ENCODE assay signal across 44 cellular contexts in genomic region chr3:127284258-127284657, GRCh38. TPM values are rescaled to one million over a fixed set of nuclear protein-coding genes. Genes with fewer than 3 reads are reported as not detected.
"Had no signal": no experiment of that assay in that cellular context is flagged by ENCODE, and none has a peak within 500 bp of the region (broad histone marks: within the 10 kb centered on the region; RNA-seq: fewer than 3 reads in every experiment).

No MANE protein-coding gene starts in this region.

- H3K27me3 ChIP-seq: adrenal gland, ascending aorta, body of pancreas, brain microvascular endothelial cell, breast epithelium, cardiac muscle cell had no signal

- H3K4me3 Mint-ChIP-seq: activated naive CD4-positive, alpha-beta T cell treated with anti-CD3 and anti-CD28 coated beads for 36 hours; activated naive CD4-positive, alpha-beta T cell treated with anti-CD3 and anti-CD28 coated beads, Interleukin-2, amount 10 ng/mL, durations not matched to agents 7 days and 5 days; activated naive CD4-positive, alpha-beta T cell treated with anti-CD3 and anti-CD28 coated beads, Interleukin-2, amount 50 U/mL, for 24 hours; activated naive CD8-positive, alpha-beta T cell; activated naive CD8-positive, alpha-beta T cell treated with anti-CD3 and anti-CD28 coated beads for 36 hours; activated naive CD8-positive, alpha-beta T cell treated with anti-CD3 and anti-CD28 coated beads, Interleukin-2, amount 10 ng/mL, durations not matched to agents 7 days and 5 days; activated naive CD8-positive, alpha-beta T cell treated with anti-CD3 and anti-CD28 coated beads, Interleukin-2, amount 50 U/mL, for 24 hours; activated T-cell treated with anti-CD3 and anti-CD28 coated beads, Interleukin-2, amount 50 U/mL, for 24 hours; activated T-cell treated with anti-CD3 and anti-CD28 coated beads, Interleukin-2, amount 50 U/mL, for 4 hours; activated T-cell treated with anti-CD3 and anti-CD28 coated beads, Interleukin-2, amount 50 U/mL, for 72 hours; activated T-helper 1 cell treated with anti-CD3 and anti-CD28 coated beads, Interleukin-12 subunit alpha, Interleukin-12 subunit beta, Interleukin-2, Interleukin-4 antibody, amounts not matched to agents 30 ng/mL and 10 ng/mL and 1 ng/mL, durations not matched to agents 14 hours and 24 hours and 36 hours; activated T-helper 17 cell treated with anti-CD3 and anti-CD28 coated beads, Interleukin-2, amount 50 U/mL, for 72 hours; brain; central memory CD8-positive, alpha-beta T cell had no signal

- H3K4me1 ChIP-seq: adrenal gland, ascending aorta, body of pancreas, breast epithelium had no signal

- ATAC-seq: activated naive CD4-positive, alpha-beta T cell treated with anti-CD3 and anti-CD28 coated beads, Interleukin-2, amount 50 U/mL, for 72 hours; activated naive CD8-positive, alpha-beta T cell treated with anti-CD3 and anti-CD28 coated beads, Interleukin-2, amount 50 U/mL, for 24 hours; activated T-cell treated with anti-CD3 and anti-CD28 coated beads, Interleukin-2, amount 50 U/mL, for 72 hours; activated T-helper 17 cell treated with anti-CD3 and anti-CD28 coated beads, Interleukin-2, amount 50 U/mL, for 72 hours; body of pancreas had no signal

- H3K9me3 ChIP-seq: adrenal gland, ascending aorta, body of pancreas had no signal

- H3K36me3 ChIP-seq: adrenal gland, ascending aorta, brain microvascular endothelial cell, breast epithelium, cardiac muscle cell had no signal

- DNase-seq: activated effector memory CD4-positive, alpha-beta T cell treated with anti-CD3 and anti-CD28 coated beads, Interleukin-2, amount 50 U/mL, for 16 hours; activated effector memory CD4-positive, alpha-beta T cell treated with Interleukin-2 at 50 U/mL for 16 hours; activated gamma-delta T cell; activated gamma-delta T cell treated with Interleukin-2 at 50 U/mL for 16 hours; activated naive CD4-positive, alpha-beta T cell; activated naive CD4-positive, alpha-beta T cell treated with anti-CD3 and anti-CD28 coated beads for 36 hours; activated naive CD4-positive, alpha-beta T cell treated with anti-CD3 and anti-CD28 coated beads, Interleukin-2, amount 10 ng/mL, durations not matched to agents 7 days and 5 days; activated naive CD4-positive, alpha-beta T cell treated with anti-CD3 and anti-CD28 coated beads, Interleukin-2, amount 50 U/mL, for 16 hours; activated naive CD4-positive, alpha-beta T cell treated with Interleukin-2 at 50 U/mL for 16 hours; activated naive CD8-positive, alpha-beta T cell treated with anti-CD3 and anti-CD28 coated beads for 36 hours; activated naive CD8-positive, alpha-beta T cell treated with anti-CD3 and anti-CD28 coated beads, Interleukin-2, amount 10 ng/mL, durations not matched to agents 7 days and 5 days; activated naive CD8-positive, alpha-beta T cell treated with anti-CD3 and anti-CD28 coated beads, Interleukin-2, amount 50 U/mL, for 24 hours; activated T-cell treated with anti-CD3 and anti-CD28 coated beads for 4 hours; activated T-cell treated with anti-CD3 and anti-CD28 coated beads, Interleukin-2, amount 50 U/mL, for 1 hour; activated T-cell treated with anti-CD3 and anti-CD28 coated beads, Interleukin-2, amount 50 U/mL, for 24 hours; activated T-cell treated with anti-CD3 and anti-CD28 coated beads, Interleukin-2, amount 50 U/mL, for 4 hours; activated T-cell treated with anti-CD3 and anti-CD28 coated beads, Interleukin-2, amount 50 U/mL, for 48 hours; activated T-cell treated with anti-CD3 and anti-CD28 coated beads, Interleukin-2, amount 50 U/mL, for 72 hours; adrenal gland; amniotic stem cell; amygdala; anterior cingulate cortex; aorta; body of pancreas; brain microvascular endothelial cell; caudate nucleus; central memory CD4-positive, alpha-beta T cell; cerebellar nuclear complex had no signal

- H3K27me3 Mint-ChIP-seq: activated naive CD4-positive, alpha-beta T cell treated with anti-CD3 and anti-CD28 coated beads, Interleukin-2, amount 10 ng/mL, durations not matched to agents 7 days and 5 days; activated naive CD4-positive, alpha-beta T cell treated with anti-CD3 and anti-CD28 coated beads, Interleukin-2, amount 50 U/mL, for 24 hours had no signal

- H3K36me3 Mint-ChIP-seq: activated naive CD4-positive, alpha-beta T cell treated with anti-CD3 and anti-CD28 coated beads, Interleukin-2, amount 10 ng/mL, durations not matched to agents 7 days and 5 days; activated naive CD4-positive, alpha-beta T cell treated with anti-CD3 and anti-CD28 coated beads, Interleukin-2, amount 50 U/mL, for 24 hours; activated naive CD4-positive, alpha-beta T cell treated with anti-CD3 and anti-CD28 coated beads, Interleukin-2, amount 50 U/mL, for 72 hours; activated naive CD8-positive, alpha-beta T cell; activated naive CD8-positive, alpha-beta T cell treated with anti-CD3 and anti-CD28 coated beads for 36 hours; activated naive CD8-positive, alpha-beta T cell treated with anti-CD3 and anti-CD28 coated beads, Interleukin-2, amount 10 ng/mL, durations not matched to agents 7 days and 5 days; brain had no signal

- H3K27ac ChIP-seq: adrenal gland, ascending aorta, body of pancreas, brain microvascular endothelial cell, breast epithelium, cardiac muscle cell had no signal

- H3K4me3 ChIP-seq: adrenal gland, ascending aorta, body of pancreas, breast epithelium, cardiac muscle cell had no signal

- H3K27ac Mint-ChIP-seq: activated naive CD4-positive, alpha-beta T cell treated with anti-CD3 and anti-CD28 coated beads for 36 hours; activated naive CD4-positive, alpha-beta T cell treated with anti-CD3 and anti-CD28 coated beads, Interleukin-2, amount 10 ng/mL, durations not matched to agents 7 days and 5 days; activated naive CD4-positive, alpha-beta T cell treated with anti-CD3 and anti-CD28 coated beads, Interleukin-2, amount 50 U/mL, for 24 hours; activated naive CD4-positive, alpha-beta T cell treated with anti-CD3 and anti-CD28 coated beads, Interleukin-2, amount 50 U/mL, for 72 hours; activated naive CD8-positive, alpha-beta T cell; activated naive CD8-positive, alpha-beta T cell treated with anti-CD3 and anti-CD28 coated beads for 36 hours; activated naive CD8-positive, alpha-beta T cell treated with anti-CD3 and anti-CD28 coated beads, Interleukin-2, amount 10 ng/mL, durations not matched to agents 7 days and 5 days; activated naive CD8-positive, alpha-beta T cell treated with anti-CD3 and anti-CD28 coated beads, Interleukin-2, amount 50 U/mL, for 24 hours; activated T-cell treated with anti-CD3 and anti-CD28 coated beads, Interleukin-2, amount 50 U/mL, for 24 hours; activated T-cell treated with anti-CD3 and anti-CD28 coated beads, Interleukin-2, amount 50 U/mL, for 72 hours; activated T-helper 1 cell treated with anti-CD3 and anti-CD28 coated beads, Interleukin-12 subunit alpha, Interleukin-12 subunit beta, Interleukin-2, Interleukin-4 antibody, amounts not matched to agents 30 ng/mL and 10 ng/mL and 1 ng/mL, durations not matched to agents 14 hours and 24 hours and 36 hours; activated T-helper 17 cell treated with anti-CD3 and anti-CD28 coated beads, Interleukin-2, amount 50 U/mL, for 72 hours; activated T-helper 2 cell treated with anti-CD3 and anti-CD28 coated beads, Interferon-gamma antibody, Interleukin-2, Interleukin-4, amounts not matched to agents 10 μg/mL and 5 μg/mL and 100 μg/mL, durations not matched to agents 14 hours and 24 hours and 36 hours; brain had no signal

- H3K9me3 Mint-ChIP-seq: activated naive CD8-positive, alpha-beta T cell treated with anti-CD3 and anti-CD28 coated beads for 36 hours; activated naive CD8-positive, alpha-beta T cell treated with anti-CD3 and anti-CD28 coated beads, Interleukin-2, amount 10 ng/mL, durations not matched to agents 7 days and 5 days; activated T-helper 1 cell treated with anti-CD3 and anti-CD28 coated beads, Interleukin-12 subunit alpha, Interleukin-12 subunit beta, Interleukin-2, Interleukin-4 antibody, amounts not matched to agents 30 ng/mL and 10 ng/mL and 1 ng/mL, durations not matched to agents 14 hours and 24 hours and 36 hours; activated T-helper 2 cell treated with anti-CD3 and anti-CD28 coated beads, Interferon-gamma antibody, Interleukin-2, Interleukin-4, amounts not matched to agents 10 μg/mL and 5 μg/mL and 100 μg/mL, durations not matched to agents 14 hours and 24 hours and 36 hours had no signal

- H3K4me1 Mint-ChIP-seq: activated naive CD4-positive, alpha-beta T cell treated with anti-CD3 and anti-CD28 coated beads, Interleukin-2, amount 10 ng/mL, durations not matched to agents 7 days and 5 days; activated naive CD4-positive, alpha-beta T cell treated with anti-CD3 and anti-CD28 coated beads, Interleukin-2, amount 50 U/mL, for 24 hours; activated naive CD8-positive, alpha-beta T cell treated with anti-CD3 and anti-CD28 coated beads for 36 hours; activated naive CD8-positive, alpha-beta T cell treated with anti-CD3 and anti-CD28 coated beads, Interleukin-2, amount 10 ng/mL, durations not matched to agents 7 days and 5 days; activated naive CD8-positive, alpha-beta T cell treated with anti-CD3 and anti-CD28 coated beads, Interleukin-2, amount 50 U/mL, for 24 hours; activated T-helper 17 cell treated with anti-CD3 and anti-CD28 coated beads, Interleukin-2, amount 50 U/mL, for 72 hours; brain; central memory CD8-positive, alpha-beta T cell had no signal

RNA-seq across cellular contexts. Expression of gene PRR20G, which starts 3.6 kb away (rescaled TPM):
- total RNA-seq: activated naive CD4-positive, alpha-beta T cell treated with anti-CD3 and anti-CD28 coated beads for 36 hours; activated naive CD4-positive, alpha-beta T cell treated with anti-CD3 and anti-CD28 coated beads, Interleukin-2, amount 50 U/mL, for 72 hours; activated naive CD8-positive, alpha-beta T cell treated with anti-CD3 and anti-CD28 coated beads for 36 hours; activated naive CD8-positive, alpha-beta T cell treated with anti-CD3 and anti-CD28 coated beads, Interleukin-2, amount 10 ng/mL, durations not matched to agents 7 days and 5 days; activated T-cell treated with anti-CD3 and anti-CD28 coated beads, Interleukin-2, amount 50 U/mL, for 4 hours; activated T-cell treated with anti-CD3 and anti-CD28 coated beads, Interleukin-2, amount 50 U/mL, for 72 hours; activated T-helper 1 cell treated with anti-CD3 and anti-CD28 coated beads, Interleukin-12 subunit alpha, Interleukin-12 subunit beta, Interleukin-2, Interleukin-4 antibody, amounts not matched to agents 30 ng/mL and 10 ng/mL and 1 ng/mL, durations not matched to agents 14 hours and 24 hours and 36 hours; activated T-helper 17 cell treated with anti-CD3 and anti-CD28 coated beads, Interleukin-2, amount 50 U/mL, for 72 hours; activated T-helper 2 cell treated with anti-CD3 and anti-CD28 coated beads, Interferon-gamma antibody, Interleukin-2, Interleukin-4, amounts not matched to agents 10 μg/mL and 5 μg/mL and 100 μg/mL, durations not matched to agents 14 hours and 24 hours and 36 hours; adrenal gland; aorta; ascending aorta; astrocyte; body of pancreas; breast epithelium; bronchial epithelial cell; cardiac muscle cell; cardiac septum; cerebellum had no signal
- polyA plus RNA-seq: adipose tissue, adrenal gland, aorta, cardiac muscle cell had no signal
